In the genomic region with DNA sequence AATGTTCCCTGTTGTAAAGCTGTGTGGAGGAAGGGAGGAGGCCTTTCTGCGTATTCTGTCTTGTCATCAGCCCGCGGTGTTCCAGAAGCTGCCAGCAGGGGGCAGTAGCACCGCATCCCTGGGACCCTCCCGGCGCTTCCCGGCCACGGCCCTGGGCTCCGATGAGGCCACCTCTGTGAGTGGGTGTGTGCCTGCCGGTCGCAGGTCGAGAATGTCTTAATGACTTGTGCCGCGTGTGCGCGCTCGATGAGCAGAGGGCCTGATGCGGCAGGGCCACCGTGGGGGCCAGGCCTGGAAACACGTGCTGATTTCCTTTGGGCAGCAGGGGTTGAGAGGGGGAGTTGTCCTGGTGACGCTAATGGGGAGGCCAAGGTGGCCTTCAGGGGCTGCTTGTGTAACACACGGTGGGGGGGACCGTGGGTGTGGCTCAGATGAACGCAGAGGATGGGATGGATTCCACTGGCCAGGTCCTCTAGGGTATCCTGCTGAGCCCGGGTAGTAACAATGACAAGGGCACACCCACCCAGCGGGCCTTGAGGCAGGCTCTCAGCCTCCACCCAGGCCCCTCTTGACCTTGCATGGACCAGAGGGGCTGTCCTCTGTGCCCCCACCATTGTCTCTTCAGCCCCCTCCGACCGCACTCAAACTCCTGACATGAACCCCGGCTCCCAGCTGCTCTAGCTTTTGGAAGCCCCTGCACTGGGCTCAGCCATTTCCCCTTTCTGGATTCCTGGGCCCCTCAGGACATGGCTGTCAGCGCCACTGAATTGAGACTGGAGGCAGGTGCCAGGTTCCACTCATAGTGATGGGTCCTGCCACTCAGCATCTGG, we compare ENCODE assay signal across 8 cellular contexts.
DNase-seq lines count a peak whose midpoint lies in the region; ATAC-seq and TF ChIP-seq lines count a peak whose summit lies in the region.

No MANE protein-coding gene starts in this region.

- peaks cover 4% of the 10 kb centered on the region for H3K27me3 ChIP-seq in thoracic aorta (replicated peaks; ENCODE audit: insufficient read depth)

- H3K27ac ChIP-seq in thoracic aorta = no peak overlapping the region

- no peaks in the 10 kb centered on the region for H3K36me3 ChIP-seq in thoracic aorta

- H3K4me3 ChIP-seq in epithelial cell of proximal tubule (ENCODE audit: low read depth, low read length) (no peak overlapping the region), thoracic aorta (no peak overlapping the region)

- DNase-seq in activated gamma-delta T cell treated with Interleukin-2 at 50 U/mL for 16 hours (peak; percentile 10), activated gamma-delta T cell (lab: John Stamatoyannopoulos, UW) (no peak), NCI-H146 (lab: John Stamatoyannopoulos, UW) (peak; percentile 41), epithelial cell of proximal tubule (ENCODE audit: low read depth) (no peak), mucosa of gallbladder (ENCODE audit: low spot score) (peak; percentile 39), thoracic aorta (ENCODE audit: low spot score) (no peak)
- peak in 3 of 4 experiments; percentile 3 to 7 (median 6) for DNase-seq in activated CD4-positive, CD25-positive, alpha-beta regulatory T cell (lab: John Stamatoyannopoulos, UW)

- H3K9me3 ChIP-seq in thoracic aorta = no peaks in the 10 kb centered on the region

- TF ChIP-seq CTCF in epithelial cell of proximal tubule (conservative IDR thresholded peaks at IDR 0.05; ENCODE audit: low read depth, low read length) = peak; percentile 93
- TF ChIP-seq CTCF in thoracic aorta (IDR thresholded peaks at IDR 0.05) = peak; percentile 61

- H3K4me1 ChIP-seq in thoracic aorta (ENCODE audit: control insufficient read depth in 1 of 2, low read depth in 2 of 2) = peaks cover 0 to 4% of the 10 kb centered on the region in 2 donors

- ATAC-seq in thoracic aorta (ENCODE audit: insufficient number of reproducible peaks, low FRiP score, low read depth) (no peak), GM19324 (IDR thresholded peaks at IDR 0.05; ENCODE audit: low FRiP score, unreplicated experiment) (no peak)

Comparison
In these comparisons a context has a peak if more than half of its experiments do, and no peak if none do; other contexts are left out.
1. DNase-seq: peak in activated gamma-delta T cell treated with Interleukin-2 at 50 U/mL for 16 hours (single experiment), NCI-H146 (single experiment), activated CD4-positive, CD25-positive, alpha-beta regulatory T cell (3 of 4) and mucosa of gallbladder (single experiment); none in activated gamma-delta T cell (single experiment), epithelial cell of proximal tubule (single experiment) and thoracic aorta (single experiment).